16 cellular contexts compared by ENCODE assay signal in the genomic region with DNA sequence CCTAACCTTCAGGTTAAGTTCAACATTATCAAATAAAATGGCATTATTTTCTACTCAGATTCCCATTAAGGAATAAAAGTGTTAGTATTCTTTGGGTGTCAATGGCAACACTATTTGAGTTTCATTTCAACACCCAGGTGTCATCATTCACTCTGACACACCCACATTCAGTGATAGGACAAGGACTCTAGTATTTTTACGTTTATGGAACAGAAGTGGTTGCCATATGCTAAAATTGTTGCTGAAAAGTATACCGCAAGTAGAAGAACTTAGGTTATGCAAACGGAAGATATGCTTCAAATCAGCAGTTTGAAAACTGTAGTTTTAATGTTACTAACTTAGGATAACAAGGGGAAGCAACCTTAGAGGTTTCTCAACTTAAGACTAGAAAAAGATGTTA. TPM values are rescaled to one million over a fixed set of nuclear protein-coding genes. Genes with fewer than 3 reads are reported as not detected.
A peak's percentile ranks its signal among the peaks of the same experiment; 100 is the strongest.
DNase-seq lines count a peak whose midpoint lies in the region; ATAC-seq lines count a peak whose summit lies in the region.
"Had no signal": no experiment of that assay in that cellular context is flagged by ENCODE, and none has a peak within 500 bp of the region (broad histone marks: within the 10 kb centered on the region; RNA-seq: fewer than 3 reads in every experiment).

No MANE protein-coding gene starts in this region.

- DNase-seq in DMS53 (lab: John Stamatoyannopoulos, UW) = peak; percentile 2
- DNase-seq in DMS53 treated with DMSO at 0.1 percent for 48 hours (lab: John Stamatoyannopoulos, UW; ENCODE audit: unreplicated experiment) = no peak
- peak; percentile 81 for DNase-seq in SIG-M5 (lab: John Stamatoyannopoulos, UW)
- no peak for DNase-seq in A172 (ENCODE audit: low spot score)
- no peak for DNase-seq in DMS114 treated with DMSO at 0.1 percent for 48 hours (lab: John Stamatoyannopoulos, UW; ENCODE audit: unreplicated experiment)
- DNase-seq: 8988T; activated naive CD4-positive, alpha-beta T cell treated with anti-CD3 and anti-CD28 coated beads, Interleukin-2, amount 50 U/mL, for 16 hours; kidney; natural killer cell; NCI-H1930; NCI-H524; small intestine; thyroid gland had no signal

- ATAC-seq in HG03342 (IDR thresholded peaks at IDR 0.05; ENCODE audit: unreplicated experiment) = peak; percentile 30
- no peak for ATAC-seq in GM21447 (IDR thresholded peaks at IDR 0.05; ENCODE audit: unreplicated experiment)
- ATAC-seq in HG03039 (IDR thresholded peaks at IDR 0.05; ENCODE audit: unreplicated experiment) = no peak
- ATAC-seq: natural killer cell had no signal

RNA-seq across cellular contexts. Expression of a gene that starts 20.0 kb away (rescaled TPM):
- total RNA-seq in A172 (2014; rRNA removed; shearing (Covaris generic)) = 26.2 and 28.1 TPM in 2 replicates

Comparison
In these comparisons a context has a peak if more than half of its experiments do, and no peak if none do; other contexts are left out.
1. DNase-seq: peak in DMS53 (single experiment) and SIG-M5 (single experiment); none in DMS53 treated with DMSO at 0.1 percent for 48 hours (single experiment), A172 (single experiment) and DMS114 treated with DMSO at 0.1 percent for 48 hours (single experiment).